In genomic region chr6:106325336-106326178, GRCh38 we compare ENCODE assay signal across 8 cellular contexts. TPM values are rescaled to one million over a fixed set of nuclear protein-coding genes. Genes with fewer than 3 reads are reported as not detected.
DNase-seq lines count a peak whose midpoint lies in the region; ATAC-seq lines count a peak whose summit lies in the region.

TSS of gene ATG5 (minus strand) at chr6:106325760. CDS start at chr6:106316208, 9,552 bp downstream.

- 1% methylated on average over 56 of the region's 56 CpGs for WGBS in aorta, 2 donors

- H3K4me3 ChIP-seq in rectal smooth muscle tissue (ENCODE audit: low read length) (peak within 1 kb of the TSS; percentile 75), aorta (ENCODE audit: low read length in 2 of 2) (peak within 1 kb of the TSS; percentile 37 to 74)

- H3K4me1 ChIP-seq in rectal smooth muscle tissue (ENCODE audit: control insufficient read depth, insufficient read depth, low read length), result peaks cover 6% of the 10 kb centered on the region
- H3K4me1 ChIP-seq in aorta (ENCODE audit: control insufficient read depth in 1 of 2, insufficient read depth in 2 of 2, low read length in 2 of 2), result no peaks in the 10 kb centered on the region

- DNase-seq in NCI-H2081 (lab: John Stamatoyannopoulos, UW) (peak; percentile 94 to 97), T1000 (lab: John Stamatoyannopoulos, UW) (peak; percentile 97), astrocyte of the hippocampus (ENCODE audit: low read depth, low spot score) (peak; percentile 99), hepatic stellate cell (ENCODE audit: low spot score) (peak; percentile 98), aorta (peak; percentile 100)

- no peaks in the 10 kb centered on the region for H3K27me3 ChIP-seq in rectal smooth muscle tissue (ENCODE audit: control insufficient read depth, insufficient read depth, low read length)
- no peaks in the 10 kb centered on the region for H3K27me3 ChIP-seq in aorta (ENCODE audit: control insufficient read depth in 1 of 2, insufficient read depth in 2 of 2, low read length in 1 of 2)

- H3K27ac ChIP-seq in rectal smooth muscle tissue (ENCODE audit: low read depth, low read length) (peak within 1 kb of the TSS; percentile 83), aorta (ENCODE audit: low read depth in 1 of 2, low read length in 2 of 2) (peak within 1 kb of the TSS in 1 of 2 donors; percentile 17)

- no peaks in the 10 kb centered on the region for H3K9me3 ChIP-seq in aorta (ENCODE audit: control insufficient read depth, low read length)

- intact Hi-C loops in aorta (cut with DNase I), result no loop called here

- peak within 1 kb of the TSS; percentile 59 for H3K9ac ChIP-seq in rectal smooth muscle tissue (ENCODE audit: low read length)

- peak; percentile 88 for ATAC-seq in GM18508 (IDR thresholded peaks at IDR 0.05; ENCODE audit: insufficient read depth, unreplicated experiment)
- peak; percentile 97 for ATAC-seq in HG03025 (IDR thresholded peaks at IDR 0.05; ENCODE audit: low FRiP score, unreplicated experiment)
- ATAC-seq in aorta (ENCODE audit: low FRiP score), result peak; percentile 99

- H3K36me3 ChIP-seq in rectal smooth muscle tissue (ENCODE audit: control insufficient read depth, insufficient read depth, low read length) (no peaks in the 10 kb centered on the region), aorta (ENCODE audit: control insufficient read depth in 1 of 2, insufficient read depth in 2 of 2, low read length in 1 of 2) (no peaks in the 10 kb centered on the region)

RNA-seq across cellular contexts. Expression of gene ATG5, which starts in this region (rescaled TPM):
- 10 to 100 TPM; 27.7 to 30.3 TPM for total RNA-seq in aorta
- polyA plus RNA-seq in aorta, result 10 to 100 TPM; 17.5 to 34.6 TPM
